In the genomic region with DNA sequence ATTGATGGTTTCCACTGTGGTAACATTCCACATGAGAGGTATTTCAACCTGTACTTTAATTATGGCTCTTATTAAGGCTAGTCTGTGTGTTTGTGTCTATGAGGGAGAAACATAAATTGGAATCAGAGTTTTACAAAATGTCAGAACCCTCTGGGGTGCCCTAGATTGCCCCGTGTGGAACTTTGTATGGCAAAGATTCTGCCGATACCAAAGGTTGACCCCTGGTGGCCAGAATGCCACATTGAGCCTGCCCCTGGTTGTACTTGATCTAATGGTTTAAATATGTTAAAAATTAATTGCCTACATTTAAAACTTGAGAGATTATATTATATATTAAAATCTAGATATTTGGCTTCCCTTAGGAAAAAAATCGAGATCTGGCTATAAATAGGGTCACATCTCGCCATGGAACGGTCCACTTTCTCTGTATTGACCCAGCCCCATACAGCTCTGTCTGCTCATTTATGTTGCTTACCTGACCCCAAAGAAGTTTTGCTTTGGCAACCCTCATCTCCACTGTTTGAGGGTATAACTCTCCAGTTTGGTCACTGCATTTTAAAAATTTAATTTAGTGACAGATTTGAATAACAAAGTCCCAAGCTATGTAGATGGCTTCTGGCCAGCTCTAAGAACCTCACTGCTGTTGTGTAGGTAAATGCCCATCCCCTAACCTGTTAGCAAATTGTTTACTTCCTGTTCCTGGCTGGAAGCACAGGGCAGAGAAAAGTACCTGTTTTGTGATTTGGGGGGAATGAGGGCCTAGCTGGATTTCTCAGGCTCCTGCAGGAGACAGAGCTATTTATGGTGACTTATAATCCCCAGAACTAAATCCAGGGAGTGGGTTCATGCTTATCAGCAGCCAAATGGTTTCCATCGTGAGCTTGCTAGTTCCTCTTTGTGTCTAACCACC, we compare ENCODE assay signal across 9 cellular contexts.
DNase-seq lines count a peak whose midpoint lies in the region; ATAC-seq and TF ChIP-seq lines count a peak whose summit lies in the region.
"Had no signal": no experiment of that assay in that cellular context is flagged by ENCODE, and none has a peak within 500 bp of the region (broad histone marks: within the 10 kb centered on the region; RNA-seq: fewer than 3 reads in every experiment).

No MANE protein-coding gene starts in this region.

- H3K9ac ChIP-seq in iPS-20b (ENCODE audit: low read depth, low read length): peak overlapping the region; percentile 47; the same call in 1 of the 2 replicates

- peak overlapping the region; percentile 74 for H3K27ac ChIP-seq in iPS-20b (ENCODE audit: low read length)
- H3K27ac ChIP-seq: ovary had no signal

- H3K36me3 Mint-ChIP-seq in activated naive CD8-positive, alpha-beta T cell treated with anti-CD3 and anti-CD28 coated beads for 36 hours: no peaks in the 10 kb centered on the region

- DNase-seq in AG04449 (ENCODE audit: low read depth, low spot score) (no peak), RPMI7951 (ENCODE audit: low read depth) (peak; percentile 43)
- peak; percentile 41 for DNase-seq in activated naive CD8-positive, alpha-beta T cell treated with anti-CD3 and anti-CD28 coated beads for 36 hours
- peak; percentile 47 to 48 for DNase-seq in stimulated activated CD4-positive, alpha-beta T cell treated with anti-CD3 and anti-CD28 coated beads, Interleukin-2, amount 100 ng/mL, for 48 hours

- H3K27me3 ChIP-seq in iPS-20b (ENCODE audit: insufficient read depth, low read length): no peaks in the 10 kb centered on the region
- H3K27me3 ChIP-seq: ovary had no signal

- H3K4me3 Mint-ChIP-seq in activated naive CD8-positive, alpha-beta T cell treated with anti-CD3 and anti-CD28 coated beads for 36 hours: no peak overlapping the region

- H3K27me3 Mint-ChIP-seq in activated naive CD8-positive, alpha-beta T cell treated with anti-CD3 and anti-CD28 coated beads for 36 hours: no peaks in the 10 kb centered on the region

- H3K4me1 ChIP-seq in iPS-20b (ENCODE audit: insufficient read depth, low read length): peaks cover 16% of the 10 kb centered on the region

- H3K36me3 ChIP-seq in iPS-20b (ENCODE audit: insufficient read depth, low read depth, low read length): no peaks in the 10 kb centered on the region
- H3K36me3 ChIP-seq: ovary had no signal

- CTCF ChIA-PET in AG04449 (lab: Yijun Ruan, JAX): interaction anchor here (1.2 to 4.8 kb wide), 5 partner anchors 12 to 508 kb away, joined by 4 to 44 read pairs (median 8); no protein-coding TSS in a partner anchor

- H3K4me1 Mint-ChIP-seq in activated naive CD8-positive, alpha-beta T cell treated with anti-CD3 and anti-CD28 coated beads for 36 hours: peaks cover 11% of the 10 kb centered on the region

- peak; percentile 74 for TF ChIP-seq CTCF in AG04449 (IDR thresholded peaks at IDR 0.05; ENCODE audit: insufficient read depth, low read length, missing control alignments)
- peak; percentile 77 for TF ChIP-seq CTCF in GM12873 (IDR thresholded peaks at IDR 0.05; ENCODE audit: insufficient read depth, low read depth, low read length, missing control alignments)

- ATAC-seq in HG03159 (IDR thresholded peaks at IDR 0.05; ENCODE audit: unreplicated experiment) (peak; percentile 60), HG02571 (IDR thresholded peaks at IDR 0.05; ENCODE audit: unreplicated experiment) (no peak)

- no peak overlapping the region for H3K4me3 ChIP-seq in AG04449 (ENCODE audit: low read depth, low read length)
- peak overlapping the region; percentile 44; the same call in 1 of the 2 replicates for H3K4me3 ChIP-seq in iPS-20b (ENCODE audit: low read length)
- H3K4me3 ChIP-seq: ovary had no signal

- POLR2A ChIA-PET in AG04449 (lab: Yijun Ruan, JAX): no interaction called here

- no peaks in the 10 kb centered on the region for H3K9me3 ChIP-seq in iPS-20b (ENCODE audit: insufficient read depth, low read depth, low read length)
- H3K9me3 ChIP-seq: ovary had no signal

- no peak overlapping the region for H3K27ac Mint-ChIP-seq in activated naive CD8-positive, alpha-beta T cell treated with anti-CD3 and anti-CD28 coated beads for 36 hours

- H3K9me3 Mint-ChIP-seq in activated naive CD8-positive, alpha-beta T cell treated with anti-CD3 and anti-CD28 coated beads for 36 hours: no peaks in the 10 kb centered on the region
